ENCODE assay signal across 14 cellular contexts in genomic region chr13:41196620-41197019, GRCh38. TPM values are rescaled to one million over a fixed set of nuclear protein-coding genes. Genes with fewer than 3 reads are reported as not detected.
A peak's percentile ranks its signal among the peaks of the same experiment; 100 is the strongest.
DNase-seq lines count a peak whose midpoint lies in the region; ATAC-seq, FAIRE-seq and TF ChIP-seq lines count a peak whose summit lies in the region.
"Had no signal": no experiment of that assay in that cellular context is flagged by ENCODE, and none has a peak within 500 bp of the region (broad histone marks: within the 10 kb centered on the region; RNA-seq: fewer than 3 reads in every experiment).

No MANE protein-coding gene starts in this region.

- intact Hi-C loops in activated CD4-positive, alpha-beta T cell treated with anti-CD3 and anti-CD28 coated beads, Interleukin-2, amount 10 ng/mL, durations not matched to agents 24 days and 14 days (cut with micrococcal nuclease), result loop anchor here (2.0 to 10.0 kb wide), 2 partner anchors 142 to 422 kb away; partner anchors contain the start of gene MRPS31
- intact Hi-C loops in GM12878 (cut with micrococcal nuclease; ENCODE audit: unreplicated experiment), result loop anchor here (5.0 kb wide), 1 partner anchor 134 kb away; the partner anchor contains the start of gene WBP4

- H4K20me1 ChIP-seq in GM12878 (ENCODE audit: control insufficient read depth, insufficient read depth), result no peaks in the 10 kb centered on the region
- no peaks in the 10 kb centered on the region for H4K20me1 ChIP-seq in osteoblast (ENCODE audit: insufficient read depth, low read length)

- POLR2A ChIA-PET in GM12878 (lab: Charles Lee), result interaction anchor here (1.2 kb wide), 2 partner anchors 10 to 126 kb away, joined by 3 read pairs; no protein-coding TSS in a partner anchor

- H3K4me1 ChIP-seq in GM12878 (ENCODE audit: control insufficient read depth, insufficient read depth, low read length) (peaks cover 8% of the 10 kb centered on the region), osteoblast (ENCODE audit: insufficient read depth, low read length) (no peaks in the 10 kb centered on the region)

- TF ChIP-seq EP300 in GM12878 (IDR thresholded peaks at IDR 0.05; ENCODE audit: borderline replicate concordance in 1 of 2, control insufficient read depth in 1 of 2, low read depth in 2 of 2, low read length in 2 of 2), result no peak

- 0 out of 2 replicates have a peak, but pooled peaks have one; percentile 17 for TF ChIP-seq CTCF in LNCaP clone FGC (IDR thresholded peaks at IDR 0.05; ENCODE audit: control insufficient read depth, extremely low read depth, insufficient read depth)
- TF ChIP-seq CTCF in GM12878 (IDR thresholded peaks at IDR 0.05 in 2 of 3, conservative IDR thresholded peaks at IDR 0.05 in 1 of 3; ENCODE audit: control insufficient read depth in 2 of 3, extremely low read depth in 1 of 3, insufficient read depth in 1 of 3, low read depth in 3 of 3, low read length in 3 of 3), result peak; percentile 26 to 35 (median 28); a peak in 4 of 6 replicates
- TF ChIP-seq CTCF in osteoblast (IDR thresholded peaks at IDR 0.05; ENCODE audit: extremely low read depth, low read depth, low read length), result peak; percentile 56

- H3K79me2 ChIP-seq in GM12878 (ENCODE audit: control insufficient read depth, insufficient read depth, low read length), result peaks cover 8% of the 10 kb centered on the region
- peaks cover 9% of the 10 kb centered on the region for H3K79me2 ChIP-seq in osteoblast (ENCODE audit: insufficient read depth, low read length)

- no peak overlapping the region for H2AFZ ChIP-seq in GM12878 (ENCODE audit: control insufficient read depth, low read depth, low read length)
- H2AFZ ChIP-seq in osteoblast (ENCODE audit: low read length), result no peak overlapping the region

- RAD21 ChIA-PET in GM12878 (lab: Charles Lee; ENCODE audit: unreplicated experiment), result interaction anchor here (0.6 to 1.4 kb wide), 6 partner anchors 20 to 276 kb away, joined by 3 to 6 read pairs (median 3); no protein-coding TSS in a partner anchor

- H3K4me2 ChIP-seq in GM12878 (ENCODE audit: control insufficient read depth, insufficient read depth) (no peak overlapping the region), osteoblast (ENCODE audit: insufficient read depth, low read length) (no peak overlapping the region)

- SMC1A ChIA-PET in GM12878 (lab: Charles Lee; ENCODE audit: uncharacterized antibody, unreplicated experiment), result interaction anchor here (0.6 to 1.3 kb wide), 9 partner anchors 10 to 195 kb away, joined by 3 to 6 read pairs (median 3); partner anchors contain the start of gene KBTBD6

- CTCF ChIA-PET in GM12878 (lab: Yijun Ruan, JAX), result interaction anchor here (0.7 to 2.7 kb wide), 16 partner anchors 8 to 419 kb away, joined by 3 to 19 read pairs (median 3); partner anchors contain the start of gene WBP4

- H3K9me3 Mint-ChIP-seq in activated CD4-positive, alpha-beta T cell treated with anti-CD3 and anti-CD28 coated beads, Interleukin-2, amount 10 ng/mL, durations not matched to agents 24 days and 14 days, result peaks cover 8% of the 10 kb centered on the region

- H3K36me3 ChIP-seq in GM12878 (ENCODE audit: control insufficient read depth in 2 of 2, insufficient read depth in 2 of 2, low read length in 1 of 2) (no peaks in the 10 kb centered on the region), osteoblast (ENCODE audit: insufficient read depth, low read length) (no peaks in the 10 kb centered on the region)
- H3K36me3 ChIP-seq: vagina had no signal

- peak; percentile 39; the same call in 1 of the 2 replicates for TF ChIP-seq RAD21 in GM12878 (IDR thresholded peaks at IDR 0.05; ENCODE audit: insufficient read depth, low read depth, low read length)

- TF ChIP-seq POLR2A in GM12878 (IDR thresholded peaks at IDR 0.05; ENCODE audit: low read depth, low read length) (no peak), GM12892 (IDR thresholded peaks at IDR 0.05; ENCODE audit: low read depth, low read length) (no peak)

- H3K9me3 ChIP-seq in GM12878 (replicated peaks; ENCODE audit: control insufficient read depth, insufficient read depth, low read length), result no peaks in the 10 kb centered on the region
- no peaks in the 10 kb centered on the region for H3K9me3 ChIP-seq in osteoblast (ENCODE audit: low read depth, low read length)
- H3K9me3 ChIP-seq: vagina had no signal

- ATAC-seq in GM12878, result no peak
- no peak for ATAC-seq in HG03520 (IDR thresholded peaks at IDR 0.05; ENCODE audit: unreplicated experiment)

- H3K4me3 ChIP-seq in LNCaP clone FGC (ENCODE audit: low read depth, low read length), result no peak overlapping the region
- H3K4me3 ChIP-seq in GM12878, result no peak overlapping the region
- no peak overlapping the region for H3K4me3 ChIP-seq in osteoblast (ENCODE audit: insufficient read depth, low read length)
- H3K4me3 ChIP-seq: skin epidermis, vagina had no signal

- H3K4me1 Mint-ChIP-seq in activated CD4-positive, alpha-beta T cell treated with anti-CD3 and anti-CD28 coated beads, Interleukin-2, amount 10 ng/mL, durations not matched to agents 24 days and 14 days, result peaks cover 32% of the 10 kb centered on the region

- BruUV-seq in GM12878 (replicated peaks; lab: Mats Ljungman, UMichigan), result no TSS peak

- peak; percentile 65 for DNase-seq in activated CD4-positive, alpha-beta T cell treated with anti-CD3 and anti-CD28 coated beads, Interleukin-2, amount 10 ng/mL, durations not matched to agents 24 days and 14 days
- DNase-seq in activated CD4-positive, alpha-beta T cell treated with anti-CD3 and anti-CD28 coated beads for 48 hours, result no peak
- DNase-seq in LNCaP clone FGC (ENCODE audit: low read depth), result no peak
- DNase-seq in GM12878 (ENCODE audit: low read depth, low spot score), result no peak
- no peak for DNase-seq in osteoblast (ENCODE audit: insufficient read length, low spot score, missing footprints)
- no peak for DNase-seq in GM12892 (ENCODE audit: insufficient read length)
- DNase-seq in 8988T, result no peak
- DNase-seq: Right ventricle myocardium superior; stimulated activated CD8-positive, alpha-beta memory T cell treated with anti-CD3 and anti-CD28 coated beads, Interleukin-4, amount 100 ng/mL, for 48 hours had no signal

- H3K27me3 Mint-ChIP-seq in activated CD4-positive, alpha-beta T cell treated with anti-CD3 and anti-CD28 coated beads, Interleukin-2, amount 10 ng/mL, durations not matched to agents 24 days and 14 days, result no peaks in the 10 kb centered on the region
- H3K27me3 Mint-ChIP-seq: activated naive CD8-positive, alpha-beta T cell; B cell had no signal

- H3K36me3 Mint-ChIP-seq in activated CD4-positive, alpha-beta T cell treated with anti-CD3 and anti-CD28 coated beads, Interleukin-2, amount 10 ng/mL, durations not matched to agents 24 days and 14 days (ENCODE audit: low read depth), result peaks cover 15% of the 10 kb centered on the region

- WGBS in GM12878 (ENCODE audit: insufficient coverage, insufficient replicate concordance, low lambda C conversion rate, missing lambda C conversion rate), result 72% methylated on average over 2 of the region's 2 CpGs

- H3K27ac Mint-ChIP-seq in activated CD4-positive, alpha-beta T cell treated with anti-CD3 and anti-CD28 coated beads, Interleukin-2, amount 10 ng/mL, durations not matched to agents 24 days and 14 days, result no peak overlapping the region
- H3K27ac Mint-ChIP-seq: activated naive CD8-positive, alpha-beta T cell; B cell had no signal

- FAIRE-seq in GM12878 (lab: Jason Lieb, UNC) (no peak), GM12892 (lab: Jason Lieb, UNC) (no peak)

- H3K4me3 Mint-ChIP-seq in activated CD4-positive, alpha-beta T cell treated with anti-CD3 and anti-CD28 coated beads, Interleukin-2, amount 10 ng/mL, durations not matched to agents 24 days and 14 days, result no peak overlapping the region
- H3K4me3 Mint-ChIP-seq: activated naive CD8-positive, alpha-beta T cell; B cell had no signal

- H3K9ac ChIP-seq in GM12878 (ENCODE audit: control insufficient read depth, insufficient read depth, low read length), result no peak overlapping the region

- in situ Hi-C loops in GM12878 (cut with MboI), result no loop called here

- H3K27ac ChIP-seq in GM12878 (ENCODE audit: control insufficient read depth, insufficient read depth), result no peak overlapping the region
- no peak overlapping the region for H3K27ac ChIP-seq in osteoblast (ENCODE audit: low read depth, low read length)
- H3K27ac ChIP-seq: skin epidermis, vagina had no signal

- H3K27me3 ChIP-seq in GM12878 (replicated peaks in 1 of 2; ENCODE audit: control insufficient read depth in 2 of 2, insufficient read depth in 2 of 2, low read length in 1 of 2) (no peaks in the 10 kb centered on the region), osteoblast (ENCODE audit: insufficient read depth, low read length) (no peaks in the 10 kb centered on the region)
- H3K27me3 ChIP-seq: vagina had no signal

RNA-seq across cellular contexts. Expression of gene KBTBD7, which starts 2.3 kb away (rescaled TPM):
- total RNA-seq in activated CD4-positive, alpha-beta T cell treated with anti-CD3 and anti-CD28 coated beads, Interleukin-2, amount 10 ng/mL, durations not matched to agents 24 days and 14 days, result 5.6 and 6.2 TPM in 2 replicates
- total RNA-seq in GM12878 (2013; cell fraction: nucleolus; rRNA removed), result 8.0 and 9.6 TPM in 2 replicates
- 5.1 and 5.5 TPM in 2 replicates for total RNA-seq in GM12878 (2014; rRNA removed)
- 3.6 and 4.1 TPM in 2 replicates for total RNA-seq in GM12878 (2014; rRNA removed; fragmentation: Illumina TruSeq; extraction: Trizol)
- total RNA-seq in GM12878 (2021), result 4.6 and 5.1 TPM in 2 replicates
- polyA plus RNA-seq in GM12878 (2011; ENCODE audit: low read depth), result 1.7 TPM
- 5.6 and 6.2 TPM in 2 replicates for polyA plus RNA-seq in GM12878 (2011; rRNA removed)
- 4.2 and 4.6 TPM in 2 replicates for polyA plus RNA-seq in GM12878 (2011; cell fraction: cytosol; rRNA removed)
- 4.3 and 4.4 TPM in 2 replicates for polyA plus RNA-seq in GM12878 (2011; cell fraction: nucleus; rRNA removed)
- 2.5 and 3.7 TPM in 2 replicates for polyA plus RNA-seq in GM12878 (2012)
- 3.4 and 4.2 TPM in 2 replicates for polyA plus RNA-seq in GM12878 (2014; fragmentation: Illumina TruSeq; extraction: Trizol)
- 1 to 10 TPM; 1.8 to 2.8 TPM for polyA plus RNA-seq in GM12878 (2014; fragmentation: Nextera tagmentation; extraction: Ambion mirVana)
- polyA plus RNA-seq in GM12878 (2014; rRNA removed), result 2.8 and 3.0 TPM in 2 replicates
- 1 to 10 TPM; 4.9 to 6.0 TPM for polyA plus RNA-seq in GM12878 (2016; fragmentation: Nextera tagmentation; extraction: Ambion mirVana)
- polyA minus RNA-seq in GM12878 (2011; rRNA and poly(A)+ RNA removed), result 13.7 and 13.8 TPM in 2 replicates
- polyA minus RNA-seq in GM12878 (2011; cell fraction: cytosol; rRNA and poly(A)+ RNA removed), result 3.6 and 4.4 TPM in 2 replicates
- polyA minus RNA-seq in GM12878 (2011; cell fraction: nucleus; rRNA and poly(A)+ RNA removed), result 10.2 and 14.4 TPM in 2 replicates
- total RNA-seq in osteoblast, result 5.4 and 5.6 TPM in 2 replicates
- 3.1 TPM for polyA plus RNA-seq in GM12892 (2012; ENCODE audit: missing spikeins)
